22 cellular contexts compared by ENCODE assay signal in genomic region chr2:169910109-169910799, GRCh38.
"Had no signal": no experiment of that assay in that cellular context is flagged by ENCODE, and none has a peak within 500 bp of the region (broad histone marks: within the 10 kb centered on the region; RNA-seq: fewer than 3 reads in every experiment).

No MANE protein-coding gene starts in this region.

- H3K27ac Mint-ChIP-seq: activated naive CD4-positive, alpha-beta T cell treated with anti-CD3 and anti-CD28 coated beads for 36 hours; activated naive CD8-positive, alpha-beta T cell treated with anti-CD3 and anti-CD28 coated beads, Interleukin-2, amount 50 U/mL, for 24 hours; neural progenitor cell; stimulated activated effector memory CD8-positive, alpha-beta T cell treated with anti-CD3 and anti-CD28 coated beads, Interleukin-12 subunit alpha, Interleukin-12 subunit beta, amount 100 ng/mL, for 72 hours had no signal

- H2AFZ ChIP-seq: neural progenitor cell had no signal

- H3K27me3 ChIP-seq: ascending aorta, neural progenitor cell, ovary, stomach had no signal

- H3K4me3 ChIP-seq: ascending aorta, neural progenitor cell, ovary, smooth muscle cell, stomach had no signal

- H3K4me1 ChIP-seq: ascending aorta, neural progenitor cell, stomach had no signal

- H3K4me1 Mint-ChIP-seq: activated naive CD8-positive, alpha-beta T cell treated with anti-CD3 and anti-CD28 coated beads, Interleukin-2, amount 50 U/mL, for 24 hours; naive B cell; neural progenitor cell; stimulated activated effector memory CD8-positive, alpha-beta T cell treated with anti-CD3 and anti-CD28 coated beads, Interleukin-12 subunit alpha, Interleukin-12 subunit beta, amount 100 ng/mL, for 72 hours had no signal

- DNase-seq: activated CD4-positive, alpha-beta T cell treated with anti-CD3 and anti-CD28 coated beads, Interleukin-2, amount 50 U/mL, for 1 hour; activated CD8-positive, alpha-beta memory T cell treated with anti-CD3 and anti-CD28 coated beads, Interleukin-2, amount 50 U/mL, for 4 hours; activated naive CD4-positive, alpha-beta T cell treated with anti-CD3 and anti-CD28 coated beads for 36 hours; activated naive CD8-positive, alpha-beta T cell treated with anti-CD3 and anti-CD28 coated beads, Interleukin-2, amount 50 U/mL, for 24 hours; activated T-cell treated with anti-CD3 and anti-CD28 coated beads, Interleukin-2, amount 50 U/mL, for 4 hours; dermis blood vessel endothelial cell; foreskin melanocyte; glutamatergic neuron; hypothalamus; kidney; naive B cell; ovary; stimulated activated CD4-positive, alpha-beta T cell treated with anti-CD3 and anti-CD28 coated beads, Interleukin-4, amount 100 ng/mL, for 1 hour; stomach; trophoblast cell had no signal

- ATAC-seq: activated CD4-positive, CD25-positive, alpha-beta regulatory T cell treated with anti-CD3 and anti-CD28 coated beads, Interleukin-2, amount 50 U/mL, for 24 hours; activated naive CD8-positive, alpha-beta T cell treated with anti-CD3 and anti-CD28 coated beads, Interleukin-2, amount 50 U/mL, for 24 hours; activated T-cell treated with anti-CD3 and anti-CD28 coated beads, Interleukin-2, amount 50 U/mL, for 4 hours; left lobe of liver; sciatic nerve; stimulated activated effector memory CD8-positive, alpha-beta T cell treated with anti-CD3 and anti-CD28 coated beads, Interleukin-12 subunit alpha, Interleukin-12 subunit beta, amount 100 ng/mL, for 72 hours had no signal

- H3K36me3 ChIP-seq: neural progenitor cell, ovary had no signal

- H3K4me2 ChIP-seq: neural progenitor cell, smooth muscle cell had no signal

- H3K27ac ChIP-seq: ascending aorta, neural progenitor cell, ovary, stomach had no signal

- H3K9ac ChIP-seq: neural progenitor cell had no signal

- H3K9me3 ChIP-seq: ascending aorta, ovary, stomach had no signal

- H3K9me3 Mint-ChIP-seq: activated naive CD4-positive, alpha-beta T cell treated with anti-CD3 and anti-CD28 coated beads for 36 hours; activated naive CD8-positive, alpha-beta T cell treated with anti-CD3 and anti-CD28 coated beads, Interleukin-2, amount 50 U/mL, for 24 hours; activated T-cell treated with anti-CD3 and anti-CD28 coated beads, Interleukin-2, amount 50 U/mL, for 4 hours; naive B cell; neural progenitor cell; stimulated activated effector memory CD8-positive, alpha-beta T cell treated with anti-CD3 and anti-CD28 coated beads, Interleukin-12 subunit alpha, Interleukin-12 subunit beta, amount 100 ng/mL, for 72 hours had no signal

- H3K27me3 Mint-ChIP-seq: activated naive CD8-positive, alpha-beta T cell treated with anti-CD3 and anti-CD28 coated beads, Interleukin-2, amount 50 U/mL, for 24 hours; naive B cell had no signal

- H3K4me3 Mint-ChIP-seq: activated naive CD4-positive, alpha-beta T cell treated with anti-CD3 and anti-CD28 coated beads for 36 hours; activated naive CD8-positive, alpha-beta T cell treated with anti-CD3 and anti-CD28 coated beads, Interleukin-2, amount 50 U/mL, for 24 hours; activated T-cell treated with anti-CD3 and anti-CD28 coated beads, Interleukin-2, amount 50 U/mL, for 4 hours; naive B cell; neural progenitor cell; stimulated activated effector memory CD8-positive, alpha-beta T cell treated with anti-CD3 and anti-CD28 coated beads, Interleukin-12 subunit alpha, Interleukin-12 subunit beta, amount 100 ng/mL, for 72 hours had no signal
